Comparison of ENCODE assay signal across 15 cellular contexts in the genomic region with DNA sequence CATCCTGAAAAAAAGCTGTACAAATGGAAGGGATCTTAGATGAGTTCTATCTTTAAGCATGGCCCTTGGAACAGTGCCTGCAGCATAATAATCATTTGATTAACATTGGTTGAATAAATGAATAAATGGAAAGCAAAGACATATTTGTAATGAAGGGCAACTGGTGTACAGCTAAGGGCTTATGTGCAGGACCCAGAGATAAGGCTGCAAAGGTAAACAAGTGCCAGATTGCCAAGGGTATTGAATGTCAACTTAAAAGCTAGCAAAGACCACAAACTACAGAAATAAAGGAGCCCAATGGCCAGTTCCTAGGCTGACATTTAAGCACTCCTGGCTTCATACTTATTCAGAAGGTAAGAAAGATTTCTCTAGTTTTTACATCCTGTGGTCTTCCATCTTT. TPM values are rescaled to one million over a fixed set of nuclear protein-coding genes. Genes with fewer than 3 reads are reported as not detected.
DNase-seq lines count a peak whose midpoint lies in the region; ATAC-seq, FAIRE-seq and TF ChIP-seq lines count a peak whose summit lies in the region.
"Had no signal": no experiment of that assay in that cellular context is flagged by ENCODE, and none has a peak within 500 bp of the region (broad histone marks: within the 10 kb centered on the region; RNA-seq: fewer than 3 reads in every experiment).

No MANE protein-coding gene starts in this region.

- FAIRE-seq in D721Med (lab: Jason Lieb, UNC), result peak; percentile 21

- no peak for ATAC-seq in activated naive CD4-positive, alpha-beta T cell treated with anti-CD3 and anti-CD28 coated beads, Interleukin-2, amount 50 U/mL, for 72 hours
- ATAC-seq in T-helper 17 cell (no peak), psoas muscle (no peak), left lung (no peak), HG02938 (IDR thresholded peaks at IDR 0.05; ENCODE audit: unreplicated experiment) (no peak)

- CTCF ChIA-PET in RWPE1 (lab: Yijun Ruan, JAX), result interaction anchor here (0.6 kb wide), 1 partner anchor 73 kb away, joined by 3 read pairs; no protein-coding TSS in a partner anchor

- H3K4me3 ChIP-seq in psoas muscle (no peak overlapping the region), left lung (no peak overlapping the region)
- H3K4me3 ChIP-seq: HAP-1 had no signal

- TF ChIP-seq CTCF in D721Med (IDR thresholded peaks at IDR 0.05; ENCODE audit: insufficient read depth, missing control alignments), result no peak
- no peak for TF ChIP-seq CTCF in psoas muscle (IDR thresholded peaks at IDR 0.05)
- no peak for TF ChIP-seq CTCF in left lung (IDR thresholded peaks at IDR 0.05)
- TF ChIP-seq CTCF in RWPE1 (conservative IDR thresholded peaks at IDR 0.05; ENCODE audit: low read depth), result no peak

- peaks cover 15 to 30% of the 10 kb centered on the region in 2 donors for H3K36me3 Mint-ChIP-seq in activated naive CD4-positive, alpha-beta T cell treated with anti-CD3 and anti-CD28 coated beads, Interleukin-2, amount 50 U/mL, for 72 hours
- peaks cover 14% of the 10 kb centered on the region for H3K36me3 Mint-ChIP-seq in T-helper 17 cell (ENCODE audit: low read depth)

- no peak for DNase-seq in activated naive CD4-positive, alpha-beta T cell treated with anti-CD3 and anti-CD28 coated beads, Interleukin-2, amount 50 U/mL, for 72 hours (ENCODE audit: low spot score in 2 of 2)
- DNase-seq in activated naive CD4-positive, alpha-beta T cell treated with anti-CD3 and anti-CD28 coated beads, Interleukin-2, amount 50 U/mL, for 16 hours, result no peak
- DNase-seq in D721Med (ENCODE audit: insufficient read length, low spot score) (no peak), T-helper 17 cell (no peak), psoas muscle (no peak), left lung (no peak), RWPE1 (ENCODE audit: low spot score) (no peak)
- DNase-seq: DMS79; NCI-H187; NK-92 treated with Interleukin-12 subunit alpha and Interleukin-12 subunit beta, amount 100 ng/mL, for 24 hours; SIG-M5 had no signal

- intact Hi-C loops in psoas muscle (cut with DNase I) (no loop called here), left lung (cut with DNase I) (no loop called here)

- POLR2A ChIA-PET in RWPE1 (lab: Yijun Ruan, JAX; ENCODE audit: low non-redundant PET), result no interaction called here

- H3K9me3 ChIP-seq in T-helper 17 cell (ENCODE audit: control insufficient read depth, low read length, poor library complexity, severe bottlenecking) (no peaks in the 10 kb centered on the region), psoas muscle (no peaks in the 10 kb centered on the region), left lung (no peaks in the 10 kb centered on the region)
- H3K9me3 ChIP-seq: HAP-1 had no signal

- peak overlapping the region; percentile 10 to 43 for H3K27ac Mint-ChIP-seq in activated naive CD4-positive, alpha-beta T cell treated with anti-CD3 and anti-CD28 coated beads, Interleukin-2, amount 50 U/mL, for 72 hours
- peak overlapping the region; percentile 49 for H3K27ac Mint-ChIP-seq in T-helper 17 cell

- H3K36me3 ChIP-seq in psoas muscle (ENCODE audit: insufficient read depth in 1 of 2, low read depth in 1 of 2) (peaks cover 5 to 84% of the 10 kb centered on the region in 2 donors), left lung (peaks cover 0 to 75% of the 10 kb centered on the region in 2 donors)

- peak overlapping the region; percentile 54 for H3K27ac ChIP-seq in psoas muscle
- no peak overlapping the region for H3K27ac ChIP-seq in left lung
- H3K27ac ChIP-seq in RWPE1, result no peak overlapping the region
- H3K27ac ChIP-seq: C4-2B, HL-60 had no signal

- H3K27me3 ChIP-seq in psoas muscle (ENCODE audit: insufficient read depth in 3 of 3, low read length in 2 of 3), result no peaks in the 10 kb centered on the region
- no peaks in the 10 kb centered on the region for H3K27me3 ChIP-seq in left lung

- no peaks in the 10 kb centered on the region for H3K9me3 Mint-ChIP-seq in activated naive CD4-positive, alpha-beta T cell treated with anti-CD3 and anti-CD28 coated beads, Interleukin-2, amount 50 U/mL, for 72 hours

- H3K4me1 ChIP-seq in psoas muscle (peaks cover 21% of the 10 kb centered on the region), left lung (peaks cover 0 to 8% of the 10 kb centered on the region in 2 donors)

- no peak overlapping the region for H3K4me3 Mint-ChIP-seq in T-helper 17 cell

- no peaks in the 10 kb centered on the region for H3K27me3 Mint-ChIP-seq in T-helper 17 cell

- H3K4me1 Mint-ChIP-seq in T-helper 17 cell, result peaks cover 21% of the 10 kb centered on the region

RNA-seq across cellular contexts. Expression of a gene that starts 19.4 kb away (rescaled TPM):
- total RNA-seq in activated naive CD4-positive, alpha-beta T cell treated with anti-CD3 and anti-CD28 coated beads, Interleukin-2, amount 50 U/mL, for 72 hours, result 100 to 1,000 TPM; 177 to 180 TPM
- total RNA-seq in T-helper 17 cell, result 10 to 100 TPM; 57.8 to 61.3 TPM
- 100 to 1,000 TPM; 141 to 272 (median 167) TPM for total RNA-seq in psoas muscle
- polyA plus RNA-seq in psoas muscle, result 100 to 1,000 TPM; 132 to 185 (median 148) TPM
- 10 to 100 TPM; 66.8 to 79.7 TPM for total RNA-seq in left lung

RNA-seq across cellular contexts. Expression of a gene that starts 23.4 kb away (rescaled TPM):
- 10 to 100 TPM; 47.2 to 60.5 TPM for total RNA-seq in activated naive CD4-positive, alpha-beta T cell treated with anti-CD3 and anti-CD28 coated beads, Interleukin-2, amount 50 U/mL, for 72 hours
- total RNA-seq in T-helper 17 cell, result 1 to 10 TPM; 9.0 to 9.6 TPM
- 10 to 100 TPM; 39.7 to 67.4 (median 47.9) TPM for total RNA-seq in psoas muscle
- polyA plus RNA-seq in psoas muscle, result 10 to 100 TPM; 46.3 to 94.7 (median 65.8) TPM
- 10 to 100 TPM; 27.0 to 28.5 TPM for total RNA-seq in left lung
